ENCODE assay signal across 16 cellular contexts in genomic region chr12:52149651-52150241, GRCh38. TPM values are rescaled to one million over a fixed set of nuclear protein-coding genes. Genes with fewer than 3 reads are reported as not detected.
DNase-seq lines count a peak whose midpoint lies in the region; ATAC-seq and TF ChIP-seq lines count a peak whose summit lies in the region.
"Had no signal": no experiment of that assay in that cellular context is flagged by ENCODE, and none has a peak within 500 bp of the region (broad histone marks: within the 10 kb centered on the region; RNA-seq: fewer than 3 reads in every experiment).

No MANE protein-coding gene starts in this region.

- peak overlapping the region; percentile 23 for H3K4me3 Mint-ChIP-seq in MCF 10A (ENCODE audit: unreplicated experiment)
- H3K4me3 Mint-ChIP-seq: stimulated activated naive CD8-positive, alpha-beta T cell treated with anti-CD3 and anti-CD28 coated beads, Interleukin-15, Interleukin-2, amounts not matched to agents 100 ng/mL and 50 ng/mL, for 24 hours had no signal

- no peak for TF ChIP-seq RAD21 in IMR-90 (IDR thresholded peaks at IDR 0.05; ENCODE audit: low read length)

- H3K18ac ChIP-seq in IMR-90 (ENCODE audit: low read depth, low read length): no peak overlapping the region

- H3K4me1 ChIP-seq in IMR-90 (ENCODE audit: control insufficient read depth, insufficient read depth, low read length) (peaks cover 38% of the 10 kb centered on the region), lower lobe of right lung (peaks cover 57% of the 10 kb centered on the region), tibial nerve (peaks cover 0 to 64% (median 41%) of the 10 kb centered on the region in 4 donors)

- H3K9me3 Mint-ChIP-seq in MCF 10A (ENCODE audit: unreplicated experiment): no peaks in the 10 kb centered on the region
- H3K9me3 Mint-ChIP-seq: stimulated activated naive CD8-positive, alpha-beta T cell treated with anti-CD3 and anti-CD28 coated beads, Interleukin-15, Interleukin-2, amounts not matched to agents 100 ng/mL and 50 ng/mL, for 24 hours had no signal

- in situ Hi-C loops in IMR-90 (cut with MboI; ENCODE audit: low sequenced_read_pairs): loop anchor here (5.0 to 10.0 kb wide), 3 partner anchors 435 to 825 kb away; no protein-coding TSS in a partner anchor

- CTCF ChIA-PET in IMR-90 (lab: Yijun Ruan, JAX): no interaction called here
- CTCF ChIA-PET in MCF 10A (lab: Yijun Ruan, JAX): interaction anchor here (0.5 to 13.9 kb wide), 8 partner anchors 10 to 831 kb away, joined by 3 to 313 read pairs (median 4); no protein-coding TSS in a partner anchor

- DNase-seq in IMR-90: no peak
- no peak for DNase-seq in MCF 10A (ENCODE audit: unreplicated experiment)
- DNase-seq in lower lobe of right lung: no peak
- no peak for DNase-seq in tibial nerve (ENCODE audit: low spot score in 2 of 2)
- no peak for DNase-seq in amygdala (lab: John Stamatoyannopoulos, UW)
- DNase-seq in cortex of kidney (lab: John Stamatoyannopoulos, UW): no peak
- no peak for DNase-seq in NCI-H526 treated with DMSO at 0.1 percent for 48 hours (lab: John Stamatoyannopoulos, UW)
- DNase-seq in NCI-H1436 (lab: John Stamatoyannopoulos, UW): no peak
- DNase-seq: DND-41; foreskin melanocyte; NCI-H1092 treated with DMSO at 0.1 percent for 48 hours; NCI-H524; stimulated activated CD4-positive, alpha-beta T cell treated with anti-CD3 and anti-CD28 coated beads, Interleukin-4, amount 100 ng/mL, for 1 hour had no signal

- peak overlapping the region; percentile 46 for H3K14ac ChIP-seq in IMR-90 (replicated peaks; ENCODE audit: low read depth, low read length)

- TF ChIP-seq CTCF in IMR-90 (conservative IDR thresholded peaks at IDR 0.05; ENCODE audit: low read depth, low read length) (no peak), MCF 10A (IDR thresholded peaks at IDR 0.05; ENCODE audit: unreplicated experiment) (no peak), lower lobe of right lung (IDR thresholded peaks at IDR 0.05) (no peak), tibial nerve (IDR thresholded peaks at IDR 0.05) (no peak)

- TF ChIP-seq POLR2A in IMR-90 (IDR thresholded peaks at IDR 0.05; ENCODE audit: low read depth, low read length) (no peak), tibial nerve (IDR thresholded peaks at IDR 0.05) (no peak)

- no peaks in the 10 kb centered on the region for H3K27me3 Mint-ChIP-seq in MCF 10A (ENCODE audit: insufficient read depth, unreplicated experiment)

- no peaks in the 10 kb centered on the region for H3K36me3 ChIP-seq in IMR-90 (ENCODE audit: control insufficient read depth, insufficient read depth, low read length)
- H3K36me3 ChIP-seq in lower lobe of right lung: no peaks in the 10 kb centered on the region
- no peaks in the 10 kb centered on the region for H3K36me3 ChIP-seq in tibial nerve
- H3K36me3 ChIP-seq: ovary had no signal

- peak overlapping the region; percentile 100 for H2AK5ac ChIP-seq in IMR-90 (ENCODE audit: low read depth, low read length)

- H2BK15ac ChIP-seq in IMR-90 (ENCODE audit: low read depth, low read length): peak overlapping the region; percentile 99; the same call in 2 of the 3 replicates

- no peak for ATAC-seq in IMR-90 (ENCODE audit: low read depth)
- no peak for ATAC-seq in lower lobe of right lung
- ATAC-seq: left colon had no signal

- H2AK9ac ChIP-seq in IMR-90 (replicated peaks; ENCODE audit: low read depth, low read length, poor library complexity): peak overlapping the region; percentile 42

- peak overlapping the region; percentile 75 to 99; a peak in 3 of 4 replicates for H4K8ac ChIP-seq in IMR-90 (ENCODE audit: low read depth in 2 of 2, low read length in 2 of 2)

- peak overlapping the region; percentile 1; the same call in 1 of the 2 replicates for H4K5ac ChIP-seq in IMR-90 (ENCODE audit: low read depth, low read length)

- peak overlapping the region; percentile 100 for H3K4ac ChIP-seq in IMR-90 (ENCODE audit: low read depth, low read length)

- peaks cover 36% of the 10 kb centered on the region for H3K9me1 ChIP-seq in IMR-90 (ENCODE audit: insufficient read depth, low read length)

- peak overlapping the region; percentile 28; the same call in 1 of the 2 replicates for H3K23ac ChIP-seq in IMR-90 (ENCODE audit: low read depth, low read length)

- intact Hi-C loops in IMR-90 (cut with micrococcal nuclease) (loop anchor here (2.0 to 5.0 kb wide), 2 partner anchors 731 to 833 kb away; no protein-coding TSS in a partner anchor), MCF 10A (cut with micrococcal nuclease) (no loop called here), lower lobe of right lung (cut with DNase I) (no loop called here)

- BruUV-seq in IMR-90 (replicated peaks; lab: Mats Ljungman, UMichigan) (no TSS peak), MCF 10A (replicated peaks; lab: Mats Ljungman, UMichigan) (no TSS peak)

- H3K4me3 ChIP-seq in IMR-90 (ENCODE audit: insufficient read depth, low read depth, low read length): no peak overlapping the region
- H3K4me3 ChIP-seq in lower lobe of right lung: no peak overlapping the region
- no peak overlapping the region for H3K4me3 ChIP-seq in tibial nerve
- H3K4me3 ChIP-seq: ovary had no signal

- H4K91ac ChIP-seq in IMR-90 (ENCODE audit: insufficient read depth, low read depth, low read length): peak overlapping the region; percentile 100

- no peaks in the 10 kb centered on the region for H4K20me1 ChIP-seq in IMR-90 (ENCODE audit: insufficient read depth, low read length)

- H3K9ac ChIP-seq in IMR-90 (ENCODE audit: low read depth, low read length): no peak overlapping the region

- POLR2A ChIA-PET in IMR-90 (lab: Charles Lee; ENCODE audit: unreplicated experiment) (no interaction called here), MCF 10A (lab: Yijun Ruan, JAX) (interaction anchor here (0.6 to 13.5 kb wide), 6 partner anchors 131 to 726 kb away, joined by 3 to 373 read pairs (median 54); partner anchors contain the start of genes KRT5 and KRT6A)

- peaks cover 65% of the 10 kb centered on the region for H3K4me1 Mint-ChIP-seq in MCF 10A (ENCODE audit: insufficient read depth, unreplicated experiment)

- H3K27ac ChIP-seq in IMR-90 (ENCODE audit: insufficient read depth, low read length) (no peak overlapping the region), lower lobe of right lung (peak overlapping the region; percentile 92), tibial nerve (peak overlapping the region in 3 of 4 donors; percentile 78 to 91 (median 91))
- H3K27ac ChIP-seq: ovary had no signal

- no peak for TF ChIP-seq EP300 in tibial nerve (IDR thresholded peaks at IDR 0.05)

- H3K79me1 ChIP-seq in IMR-90 (ENCODE audit: low read depth in 1 of 2, low read length in 2 of 2): peaks cover 8 to 25% of the 10 kb centered on the region in 2 experiments; a peak in 3 of 4 replicates

- peak overlapping the region; percentile 99 for H2BK20ac ChIP-seq in IMR-90 (ENCODE audit: low read depth, low read length)

- no peaks in the 10 kb centered on the region for H3K36me3 Mint-ChIP-seq in MCF 10A (ENCODE audit: insufficient read depth, unreplicated experiment)

- 80% methylated on average over 4 of the region's 5 CpGs; no CpG with 5 or more reads in 1 of the 2 experiments for WGBS in IMR-90 (ENCODE audit: extremely low coverage in 2 of 2, insufficient read length in 1 of 2), 2 experiments
- 49 to 74% methylated on average over 4 to 5 of the region's 5 CpGs for WGBS in tibial nerve, 2 donors

- H2AFZ ChIP-seq in IMR-90 (replicated peaks; ENCODE audit: low read length, poor library complexity): peak overlapping the region; percentile 63

- H3K9me3 ChIP-seq in IMR-90 (ENCODE audit: control insufficient read depth, insufficient read depth, low read length) (no peaks in the 10 kb centered on the region), lower lobe of right lung (no peaks in the 10 kb centered on the region), tibial nerve (no peaks in the 10 kb centered on the region)
- H3K9me3 ChIP-seq: ovary had no signal

- H3K27ac Mint-ChIP-seq in MCF 10A (ENCODE audit: low read depth, unreplicated experiment): peak overlapping the region; percentile 97
- H3K27ac Mint-ChIP-seq: stimulated activated naive CD8-positive, alpha-beta T cell treated with anti-CD3 and anti-CD28 coated beads, Interleukin-15, Interleukin-2, amounts not matched to agents 100 ng/mL and 50 ng/mL, for 24 hours had no signal

- H3K56ac ChIP-seq in IMR-90 (ENCODE audit: extremely low read depth, insufficient read depth, low read length): peak overlapping the region; percentile 33; the same call in 1 of the 2 replicates

- H3K4me2 ChIP-seq in IMR-90 (ENCODE audit: low read depth, low read length): no peak overlapping the region

- H3K27me3 ChIP-seq in IMR-90 (ENCODE audit: control insufficient read depth, insufficient read depth, low read length) (no peaks in the 10 kb centered on the region), lower lobe of right lung (ENCODE audit: low read depth) (no peaks in the 10 kb centered on the region), tibial nerve (peaks cover 0 to 2% of the 10 kb centered on the region in 2 donors)
- H3K27me3 ChIP-seq: ovary had no signal

- peak overlapping the region; percentile 100 for H2BK120ac ChIP-seq in IMR-90 (ENCODE audit: low read depth, low read length)

- dilution Hi-C loops in IMR-90 (cut with HindIII; ENCODE audit: low sequenced_read_pairs, unreplicated experiment): no loop called here

- H2BK5ac ChIP-seq in IMR-90 (ENCODE audit: low read depth, low read length, poor library complexity, severe bottlenecking): peak overlapping the region; percentile 36

TF ChIP-seq in IMR-90, 13 proteins besides CTCF, POLR2A, EP300 and RAD21 (continues in another document):
- TF ChIP-seq NFE2L2 (IDR thresholded peaks at IDR 0.05; ENCODE audit: low read depth, low read length) (no peak), RFX5 (IDR thresholded peaks at IDR 0.05; ENCODE audit: low read depth, low read length) (no peak), CHD1 (IDR thresholded peaks at IDR 0.05; ENCODE audit: low read depth, low read length) (no peak), FOS (IDR thresholded peaks at IDR 0.05; ENCODE audit: low read depth, low read length) (no peak), MXI1 (IDR thresholded peaks at IDR 0.05; ENCODE audit: borderline replicate concordance, low read depth, low read length) (no peak), RCOR1 (IDR thresholded peaks at IDR 0.05; ENCODE audit: insufficient replicate concordance, low read length) (no peak)
- TF ChIP-seq, protein P1, sequence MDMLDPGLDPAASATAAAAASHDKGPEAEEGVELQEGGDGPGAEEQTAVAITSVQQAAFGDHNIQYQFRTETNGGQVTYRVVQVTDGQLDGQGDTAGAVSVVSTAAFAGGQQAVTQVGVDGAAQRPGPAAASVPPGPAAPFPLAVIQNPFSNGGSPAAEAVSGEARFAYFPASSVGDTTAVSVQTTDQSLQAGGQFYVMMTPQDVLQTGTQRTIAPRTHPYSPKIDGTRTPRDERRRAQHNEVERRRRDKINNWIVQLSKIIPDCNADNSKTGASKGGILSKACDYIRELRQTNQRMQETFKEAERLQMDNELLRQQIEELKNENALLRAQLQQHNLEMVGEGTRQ (IDR thresholded peaks at IDR 0.05; ENCODE audit: low read depth, low read length): no peak

RNA-seq across cellular contexts. Expression of gene KRT80, which starts 42.1 kb away (rescaled TPM):
- total RNA-seq in IMR-90 (2012; rRNA removed): 0.54 and 0.56 TPM in 2 replicates
- 3.4 TPM in 2 replicates for polyA plus RNA-seq in IMR-90 (2012; rRNA removed)
- polyA plus RNA-seq in IMR-90 (2012; cell fraction: cytosol; rRNA removed): 1.2 and 2.4 TPM in 2 replicates
- polyA plus RNA-seq in IMR-90 (2012; cell fraction: nucleus; rRNA removed; ENCODE audit: low replicate concordance): 14.7 and 18.0 TPM in 2 replicates
- 27.4 and 52.3 TPM in 2 replicates for total RNA-seq in MCF 10A (2022)
- total RNA-seq in lower lobe of right lung: 3.0 TPM
- not detected for total RNA-seq in tibial nerve
